ENCODE assay signal across 16 cellular contexts in genomic region chr22:36055376-36056310, GRCh38. TPM values are rescaled to one million over a fixed set of nuclear protein-coding genes. Genes with fewer than 3 reads are reported as not detected.
A peak's percentile ranks its signal among the peaks of the same experiment; 100 is the strongest.
DNase-seq lines count a peak whose midpoint lies in the region; ATAC-seq, FAIRE-seq and TF ChIP-seq lines count a peak whose summit lies in the region.
"Had no signal": no experiment of that assay in that cellular context is flagged by ENCODE, and none has a peak within 500 bp of the region (broad histone marks: within the 10 kb centered on the region; RNA-seq: fewer than 3 reads in every experiment).

No MANE protein-coding gene starts in this region.

- peak overlapping the region; percentile 96 for H2AFZ ChIP-seq in osteoblast (ENCODE audit: low read length)

- H3K36me3 ChIP-seq in osteoblast (ENCODE audit: insufficient read depth, low read length): no peaks in the 10 kb centered on the region
- no peaks in the 10 kb centered on the region for H3K36me3 ChIP-seq in mucosa of descending colon (ENCODE audit: low read depth)
- H3K36me3 ChIP-seq in pancreas: no peaks in the 10 kb centered on the region
- H3K36me3 ChIP-seq: BLaER1 treated with 17β-estradiol and CSF1 and Interleukin-3, amounts not matched to agents 10 nM and 100 nM had no signal

- H3K79me2 ChIP-seq in osteoblast (ENCODE audit: insufficient read depth, low read length): no peaks in the 10 kb centered on the region

- peak overlapping the region; percentile 72 for H3K4me2 ChIP-seq in osteoblast (ENCODE audit: insufficient read depth, low read length)
- H3K4me2 ChIP-seq: BLaER1 treated with 17β-estradiol and CSF1 and Interleukin-3, amounts not matched to agents 10 nM and 100 nM had no signal

- DNase-seq in Daoy (ENCODE audit: low read depth): peak; percentile 76
- DNase-seq in NCI-H524 treated with DMSO at 0.1 percent for 48 hours (lab: John Stamatoyannopoulos, UW): peak; percentile 75
- DNase-seq in fibroblast of the conjunctiva (ENCODE audit: low read depth): peak; percentile 37
- peak; percentile 82 for DNase-seq in osteoblast (ENCODE audit: insufficient read length, low spot score, missing footprints)
- DNase-seq in mucosa of descending colon: no peak
- DNase-seq in AG20443 (ENCODE audit: low spot score): no peak
- no peak for DNase-seq in pancreas
- DNase-seq: activated CD4-positive, alpha-beta memory T cell treated with anti-CD3 and anti-CD28 coated beads for 36 hours; NCI-H1417; NCI-H526 treated with DMSO at 0.1 percent for 48 hours; stimulated activated CD4-positive, alpha-beta T cell treated with anti-CD3 and anti-CD28 coated beads, Interleukin-4, amount 100 ng/mL, for 24 hours; stimulated activated naive CD4-positive, alpha-beta T cell treated with Interleukin-2 at 50 U/mL for 16 hours had no signal

- H3K4me3 ChIP-seq in osteoblast (ENCODE audit: insufficient read depth, low read length) (peak overlapping the region; percentile 54), mucosa of descending colon (no peak overlapping the region), pancreas (no peak overlapping the region)
- H3K4me3 ChIP-seq: BLaER1 treated with 17β-estradiol and CSF1 and Interleukin-3, amounts not matched to agents 10 nM and 100 nM had no signal

- WGBS in pancreas, 2 donors: 77 to 84% methylated on average over 19 of the region's 19 CpGs

- no peak for FAIRE-seq in pancreas (lab: Jason Lieb, UNC)

- H3K27ac ChIP-seq in osteoblast (ENCODE audit: low read depth, low read length): peak overlapping the region; percentile 53
- no peak overlapping the region for H3K27ac ChIP-seq in pancreas
- H3K27ac ChIP-seq: BLaER1 treated with 17β-estradiol and CSF1 and Interleukin-3, amounts not matched to agents 10 nM and 100 nM; RWPE1 had no signal

- H3K27me3 ChIP-seq in osteoblast (ENCODE audit: insufficient read depth, low read length) (no peaks in the 10 kb centered on the region), pancreas (no peaks in the 10 kb centered on the region)
- H3K27me3 ChIP-seq: BLaER1 treated with 17β-estradiol and CSF1 and Interleukin-3, amounts not matched to agents 10 nM and 100 nM had no signal

- H3K4me1 ChIP-seq in osteoblast (ENCODE audit: insufficient read depth, low read length) (peaks cover 26% of the 10 kb centered on the region), mucosa of descending colon (ENCODE audit: low read depth) (no peaks in the 10 kb centered on the region), pancreas (peaks cover 0 to 9% (median 0%) of the 10 kb centered on the region in 3 donors)

- TF ChIP-seq CTCF in osteoblast (IDR thresholded peaks at IDR 0.05; ENCODE audit: extremely low read depth, low read depth, low read length): no peak
- no peak for TF ChIP-seq CTCF in mucosa of descending colon (IDR thresholded peaks at IDR 0.05)
- TF ChIP-seq CTCF in pancreas (IDR thresholded peaks at IDR 0.05): no peak

- intact Hi-C loops in mucosa of descending colon (cut with DNase I, micrococcal nuclease) (no loop called here), pancreas (cut with DNase I) (loop anchor here in 1 of 3 donors (2.0 kb wide), 1 partner anchor 19 kb away; no protein-coding TSS in a partner anchor)

- no peaks in the 10 kb centered on the region for H3K9me3 ChIP-seq in osteoblast (ENCODE audit: low read depth, low read length)
- no peaks in the 10 kb centered on the region for H3K9me3 ChIP-seq in mucosa of descending colon
- H3K9me3 ChIP-seq in pancreas: no peaks in the 10 kb centered on the region

- no peak for ATAC-seq in mucosa of descending colon
- no peak for ATAC-seq in HG03139 (IDR thresholded peaks at IDR 0.05; ENCODE audit: unreplicated experiment)
- no peak for ATAC-seq in pancreas
- ATAC-seq: HCT116 had no signal

- H4K20me1 ChIP-seq in osteoblast (ENCODE audit: insufficient read depth, low read length): no peaks in the 10 kb centered on the region
- H4K20me1 ChIP-seq: BLaER1 treated with 17β-estradiol and CSF1 and Interleukin-3, amounts not matched to agents 10 nM and 100 nM had no signal

RNA-seq across cellular contexts. Expression of gene RBFOX2, which starts 27.0 kb away (rescaled TPM):
- 67.0 and 83.1 TPM in 2 replicates for total RNA-seq in Daoy (2014; rRNA removed; shearing (Covaris generic))
- total RNA-seq in osteoblast (171 and 189 TPM in 2 replicates), mucosa of descending colon (100 to 1,000 TPM in 1 of 3 donors, 10 to 100 TPM in 2; 46.0 to 141 (median 46.2) TPM), pancreas (10 to 100 TPM; 16.3 to 33.7 (median 18.5) TPM)
- 10 to 100 TPM; 12.9 to 13.7 TPM for polyA plus RNA-seq in pancreas

Comparison
In these comparisons a context has a peak if more than half of its experiments do, and no peak if none do; other contexts are left out.
1. DNase-seq: peak in Daoy (single experiment), NCI-H524 treated with DMSO at 0.1 percent for 48 hours (single experiment), fibroblast of the conjunctiva (single experiment) and osteoblast (single experiment); none in mucosa of descending colon (0 of 3), AG20443 (single experiment) and pancreas (0 of 6).